ENCODE assay signal across 1 cellular context in the genomic region with DNA sequence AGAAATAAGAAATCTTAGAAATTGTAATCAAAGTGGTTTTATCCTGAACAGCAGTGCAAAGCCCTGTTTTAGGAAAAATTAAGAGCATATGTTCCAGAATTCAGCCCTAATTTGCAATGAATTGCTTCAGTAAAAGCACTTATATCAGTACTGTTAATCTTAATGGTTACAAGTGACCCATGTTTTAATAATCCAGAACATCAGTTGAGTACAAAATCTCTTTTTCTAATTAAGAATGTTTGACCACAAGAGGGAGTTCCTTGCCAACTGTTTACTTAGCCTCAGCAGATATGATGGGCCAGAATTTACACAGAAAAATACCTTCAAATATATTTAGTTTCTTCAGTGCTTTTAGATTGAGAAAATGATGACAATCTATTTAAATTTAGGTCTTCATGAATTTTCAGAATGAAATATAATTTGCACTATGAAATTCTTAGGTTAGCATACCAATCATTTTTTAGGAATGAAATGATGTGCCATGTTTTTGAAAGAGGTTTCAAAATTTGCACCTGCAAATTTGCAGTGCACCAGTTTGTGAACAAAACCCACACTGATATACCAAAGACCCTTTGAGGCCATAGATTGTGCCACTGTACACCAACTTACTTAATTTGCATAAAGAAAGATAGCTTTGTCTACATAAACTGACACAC.
TF ChIP-seq lines count a peak whose summit lies in the region.

No MANE protein-coding gene starts in this region.

TF ChIP-seq in GM23338, 12 proteins besides CTCF, POLR2A, EP300 and RAD21 (continued from another document):
- TF ChIP-seq, protein P1, sequence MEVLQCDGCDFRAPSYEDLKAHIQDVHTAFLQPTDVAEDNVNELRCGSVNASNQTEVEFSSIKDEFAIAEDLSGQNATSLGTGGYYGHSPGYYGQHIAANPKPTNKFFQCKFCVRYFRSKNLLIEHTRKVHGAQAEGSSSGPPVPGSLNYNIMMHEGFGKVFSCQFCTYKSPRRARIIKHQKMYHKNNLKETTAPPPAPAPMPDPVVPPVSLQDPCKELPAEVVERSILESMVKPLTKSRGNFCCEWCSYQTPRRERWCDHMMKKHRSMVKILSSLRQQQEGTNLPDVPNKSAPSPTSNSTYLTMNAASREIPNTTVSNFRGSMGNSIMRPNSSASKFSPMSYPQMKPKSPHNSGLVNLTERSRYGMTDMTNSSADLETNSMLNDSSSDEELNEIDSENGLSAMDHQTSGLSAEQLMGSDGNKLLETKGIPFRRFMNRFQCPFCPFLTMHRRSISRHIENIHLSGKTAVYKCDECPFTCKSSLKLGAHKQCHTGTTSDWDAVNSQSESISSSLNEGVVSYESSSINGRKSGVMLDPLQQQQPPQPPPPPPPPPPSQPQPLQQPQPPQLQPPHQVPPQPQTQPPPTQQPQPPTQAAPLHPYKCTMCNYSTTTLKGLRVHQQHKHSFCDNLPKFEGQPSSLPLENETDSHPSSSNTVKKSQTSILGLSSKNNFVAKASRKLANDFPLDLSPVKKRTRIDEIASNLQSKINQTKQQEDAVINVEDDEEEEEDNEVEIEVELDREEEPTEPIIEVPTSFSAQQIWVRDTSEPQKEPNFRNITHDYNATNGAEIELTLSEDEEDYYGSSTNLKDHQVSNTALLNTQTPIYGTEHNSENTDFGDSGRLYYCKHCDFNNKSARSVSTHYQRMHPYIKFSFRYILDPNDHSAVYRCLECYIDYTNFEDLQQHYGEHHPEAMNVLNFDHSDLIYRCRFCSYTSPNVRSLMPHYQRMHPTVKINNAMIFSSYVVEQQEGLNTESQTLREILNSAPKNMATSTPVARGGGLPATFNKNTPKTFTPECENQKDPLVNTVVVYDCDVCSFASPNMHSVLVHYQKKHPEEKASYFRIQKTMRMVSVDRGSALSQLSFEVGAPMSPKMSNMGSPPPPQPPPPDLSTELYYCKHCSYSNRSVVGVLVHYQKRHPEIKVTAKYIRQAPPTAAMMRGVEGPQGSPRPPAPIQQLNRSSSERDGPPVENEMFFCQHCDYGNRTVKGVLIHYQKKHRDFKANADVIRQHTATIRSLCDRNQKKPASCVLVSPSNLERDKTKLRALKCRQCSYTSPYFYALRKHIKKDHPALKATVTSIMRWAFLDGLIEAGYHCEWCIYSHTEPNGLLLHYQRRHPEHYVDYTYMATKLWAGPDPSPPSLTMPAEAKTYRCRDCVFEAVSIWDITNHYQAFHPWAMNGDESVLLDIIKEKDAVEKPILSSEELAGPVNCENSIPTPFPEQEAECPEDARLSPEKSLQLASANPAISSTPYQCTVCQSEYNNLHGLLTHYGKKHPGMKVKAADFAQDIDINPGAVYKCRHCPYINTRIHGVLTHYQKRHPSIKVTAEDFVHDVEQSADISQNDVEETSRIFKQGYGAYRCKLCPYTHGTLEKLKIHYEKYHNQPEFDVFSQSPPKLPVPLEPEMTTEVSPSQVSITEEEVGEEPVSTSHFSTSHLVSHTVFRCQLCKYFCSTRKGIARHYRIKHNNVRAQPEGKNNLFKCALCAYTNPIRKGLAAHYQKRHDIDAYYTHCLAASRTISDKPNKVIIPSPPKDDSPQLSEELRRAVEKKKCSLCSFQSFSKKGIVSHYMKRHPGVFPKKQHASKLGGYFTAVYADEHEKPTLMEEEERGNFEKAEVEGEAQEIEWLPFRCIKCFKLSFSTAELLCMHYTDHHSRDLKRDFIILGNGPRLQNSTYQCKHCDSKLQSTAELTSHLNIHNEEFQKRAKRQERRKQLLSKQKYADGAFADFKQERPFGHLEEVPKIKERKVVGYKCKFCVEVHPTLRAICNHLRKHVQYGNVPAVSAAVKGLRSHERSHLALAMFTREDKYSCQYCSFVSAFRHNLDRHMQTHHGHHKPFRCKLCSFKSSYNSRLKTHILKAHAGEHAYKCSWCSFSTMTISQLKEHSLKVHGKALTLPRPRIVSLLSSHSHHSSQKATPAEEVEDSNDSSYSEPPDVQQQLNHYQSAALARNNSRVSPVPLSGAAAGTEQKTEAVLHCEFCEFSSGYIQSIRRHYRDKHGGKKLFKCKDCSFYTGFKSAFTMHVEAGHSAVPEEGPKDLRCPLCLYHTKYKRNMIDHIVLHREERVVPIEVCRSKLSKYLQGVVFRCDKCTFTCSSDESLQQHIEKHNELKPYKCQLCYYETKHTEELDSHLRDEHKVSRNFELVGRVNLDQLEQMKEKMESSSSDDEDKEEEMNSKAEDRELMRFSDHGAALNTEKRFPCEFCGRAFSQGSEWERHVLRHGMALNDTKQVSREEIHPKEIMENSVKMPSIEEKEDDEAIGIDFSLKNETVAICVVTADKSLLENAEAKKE (CRISPR knock-in tag; IDR thresholded peaks at IDR 0.05): no peak
- TF ChIP-seq ZNF114 (CRISPR knock-in tag; IDR thresholded peaks at IDR 0.05) (no peak), EZH2 (IDR thresholded peaks at IDR 0.05; ENCODE audit: low read depth, unreplicated experiment) (no peak)
